7 cellular contexts compared by ENCODE assay signal in genomic region chr10:50025627-50026026, GRCh38.
"Had no signal": no experiment of that assay in that cellular context is flagged by ENCODE, and none has a peak within 500 bp of the region (broad histone marks: within the 10 kb centered on the region; RNA-seq: fewer than 3 reads in every experiment).

No MANE protein-coding gene starts in this region.

- H3K4me3 Mint-ChIP-seq: GM23338 had no signal

- H3K27ac ChIP-seq: HL-60, KMS-11 had no signal

- H3K4me1 Mint-ChIP-seq: GM23338, IgD-negative memory B cell had no signal

- H3K4me3 ChIP-seq: GM23338 had no signal

- H3K36me3 Mint-ChIP-seq: IgD-negative memory B cell had no signal

- H3K27ac Mint-ChIP-seq: GM23338, IgD-negative memory B cell had no signal

- H3K4me2 ChIP-seq: GM23338, KMS-11 had no signal

- DNase-seq: H7, HCEC 1CT, KBM-7 had no signal

- H2AFZ ChIP-seq: GM23338 had no signal

- H3K9me3 Mint-ChIP-seq: GM23338, IgD-negative memory B cell had no signal

- H3K9ac ChIP-seq: KMS-11 had no signal
